14 cellular contexts compared by ENCODE assay signal in genomic region chr13:35720290-35720689, GRCh38.
"Had no signal": no experiment of that assay in that cellular context is flagged by ENCODE, and none has a peak within 500 bp of the region (broad histone marks: within the 10 kb centered on the region; RNA-seq: fewer than 3 reads in every experiment).

No MANE protein-coding gene starts in this region.

- H3K4me1 ChIP-seq: pancreas had no signal

- DNase-seq: activated CD4-positive, alpha-beta T cell treated with anti-CD3 and anti-CD28 coated beads, Interleukin-2, amount 50 U/mL, for 4 hours; activated effector memory CD4-positive, alpha-beta T cell treated with Interleukin-2 at 50 U/mL for 16 hours; spleen had no signal

- H3K36me3 Mint-ChIP-seq: activated naive CD4-positive, alpha-beta T cell treated with anti-CD3 and anti-CD28 coated beads, Interleukin-2, amount 50 U/mL, for 24 hours; type B pancreatic cell had no signal

- ATAC-seq: left ventricle myocardium superior had no signal

- H3K9me3 Mint-ChIP-seq: activated naive CD4-positive, alpha-beta T cell treated with anti-CD3 and anti-CD28 coated beads, Interleukin-2, amount 50 U/mL, for 24 hours; activated T-cell treated with anti-CD3 and anti-CD28 coated beads, Interleukin-2, amount 50 U/mL, for 24 hours; neural crest cell; T-helper 2 cell treated with Interferon-gamma antibody and Interleukin-4, amounts not matched to agents 5 μg/mL and 100 μg/mL, for 36 hours; type B pancreatic cell had no signal

- H3K4me3 ChIP-seq: pancreas, right atrium auricular region had no signal

- H3K9me3 ChIP-seq: heart right ventricle, pancreas, right atrium auricular region, spleen had no signal

- FAIRE-seq: frontal cortex, pancreas had no signal

- H3K27me3 ChIP-seq: dorsolateral prefrontal cortex, heart right ventricle, pancreas, right atrium auricular region had no signal

- H3K27ac ChIP-seq: dorsolateral prefrontal cortex, pancreas, right atrium auricular region, spleen had no signal

- H3K36me3 ChIP-seq: heart right ventricle, pancreas, right atrium auricular region, spleen had no signal

- H3K27ac Mint-ChIP-seq: activated naive CD4-positive, alpha-beta T cell treated with anti-CD3 and anti-CD28 coated beads, Interleukin-2, amount 50 U/mL, for 24 hours; activated T-cell treated with anti-CD3 and anti-CD28 coated beads, Interleukin-2, amount 50 U/mL, for 24 hours; T-helper 2 cell treated with Interferon-gamma antibody and Interleukin-4, amounts not matched to agents 5 μg/mL and 100 μg/mL, for 36 hours; type B pancreatic cell had no signal

- H3K4me3 Mint-ChIP-seq: activated naive CD4-positive, alpha-beta T cell treated with anti-CD3 and anti-CD28 coated beads, Interleukin-2, amount 50 U/mL, for 24 hours; activated T-cell treated with anti-CD3 and anti-CD28 coated beads, Interleukin-2, amount 50 U/mL, for 24 hours; neural crest cell; T-helper 2 cell treated with Interferon-gamma antibody and Interleukin-4, amounts not matched to agents 5 μg/mL and 100 μg/mL, for 36 hours had no signal
